Comparison of ENCODE assay signal across 8 cellular contexts in genomic region chr11:13278620-13279486, GRCh38. TPM values are rescaled to one million over a fixed set of nuclear protein-coding genes. Genes with fewer than 3 reads are reported as not detected.
A peak's percentile ranks its signal among the peaks of the same experiment; 100 is the strongest.
DNase-seq lines count a peak whose midpoint lies in the region; ATAC-seq and TF ChIP-seq lines count a peak whose summit lies in the region.

No MANE protein-coding gene starts in this region.

- H3K27me3 Mint-ChIP-seq in MCF 10A (ENCODE audit: insufficient read depth, unreplicated experiment), result no peaks in the 10 kb centered on the region

- TF ChIP-seq POLR2A in lower leg skin (IDR thresholded peaks at IDR 0.05) (no peak), tibial nerve (IDR thresholded peaks at IDR 0.05) (no peak)

- DNase-seq in Daoy (ENCODE audit: low read depth) (peak; percentile 12), MCF 10A (ENCODE audit: unreplicated experiment) (peak; percentile 23), lower leg skin (ENCODE audit: low spot score in 2 of 2) (no peak), tibial nerve (ENCODE audit: low spot score in 2 of 2) (no peak), GM13977 (ENCODE audit: low spot score) (no peak), ACHN (no peak)
- no peak for DNase-seq in central memory CD4-positive, alpha-beta T cell

- no peak for TF ChIP-seq CTCF in MCF 10A (IDR thresholded peaks at IDR 0.05; ENCODE audit: unreplicated experiment)
- TF ChIP-seq CTCF in lower leg skin (IDR thresholded peaks at IDR 0.05), result no peak
- no peak for TF ChIP-seq CTCF in tibial nerve (IDR thresholded peaks at IDR 0.05)
- TF ChIP-seq CTCF in GM13977 (IDR thresholded peaks at IDR 0.05; ENCODE audit: extremely low read depth, insufficient read depth, missing control alignments), result no peak

- H3K27me3 ChIP-seq in tibial nerve, result no peaks in the 10 kb centered on the region

- POLR2A ChIA-PET in MCF 10A (lab: Yijun Ruan, JAX), result interaction anchor here (0.6 to 4.5 kb wide), 22 partner anchors 10 to 162 kb away, joined by 3 to 134 read pairs (median 6); no protein-coding TSS in a partner anchor

- H3K4me3 Mint-ChIP-seq in MCF 10A (ENCODE audit: unreplicated experiment), result peak overlapping the region; percentile 91

- H3K4me3 ChIP-seq in lower leg skin (ENCODE audit: low read depth, poor library complexity, severe bottlenecking) (peak overlapping the region; percentile 99), tibial nerve (peak overlapping the region; percentile 77 to 99 (median 92))

- peaks cover 45% of the 10 kb centered on the region for H3K4me1 Mint-ChIP-seq in MCF 10A (ENCODE audit: insufficient read depth, unreplicated experiment)

- H3K36me3 Mint-ChIP-seq in MCF 10A (ENCODE audit: insufficient read depth, unreplicated experiment), result no peaks in the 10 kb centered on the region

- H3K9me3 ChIP-seq in tibial nerve, result no peaks in the 10 kb centered on the region

- in situ Hi-C loops in GM13977 (cut with MboI; ENCODE audit: low pct_unique_long_range_greater_than_20kb, low sequenced_read_pairs, unreplicated experiment), result no loop called here
- in situ Hi-C loops in ACHN (cut with HindIII; ENCODE audit: low pct_ligation_motif_present, low pct_unique_long_range_greater_than_20kb, low sequenced_read_pairs), result no loop called here

- intact Hi-C loops in MCF 10A (cut with micrococcal nuclease), result loop anchor here (2.0 kb wide), 1 partner anchor 56 kb away; no protein-coding TSS in a partner anchor
- intact Hi-C loops in lower leg skin (cut with DNase I; ENCODE audit: low total_unique reads), result no loop called here

- H3K9me3 Mint-ChIP-seq in MCF 10A (ENCODE audit: unreplicated experiment), result no peaks in the 10 kb centered on the region

- no peak for TF ChIP-seq EP300 in tibial nerve (IDR thresholded peaks at IDR 0.05)

- H3K4me1 ChIP-seq in tibial nerve, result peaks cover 0 to 29% (median 10%) of the 10 kb centered on the region in 4 donors

- H3K27ac ChIP-seq in tibial nerve, result peak overlapping the region in 3 of 4 donors; percentile 91 to 94 (median 93)

- BruUV-seq in MCF 10A (replicated peaks; lab: Mats Ljungman, UMichigan), result TSS peak; percentile 38

- 4 to 6% methylated on average over 40 to 51 of the region's 61 CpGs for WGBS in lower leg skin, 2 donors
- WGBS in tibial nerve, 2 donors, result 10% methylated on average over 52 to 57 of the region's 61 CpGs

- CTCF ChIA-PET in MCF 10A (lab: Yijun Ruan, JAX), result interaction anchor here (0.6 to 3.2 kb wide), 13 partner anchors 15 to 315 kb away, joined by 3 to 31 read pairs (median 5); no protein-coding TSS in a partner anchor

- ATAC-seq in HG03378 (IDR thresholded peaks at IDR 0.05; ENCODE audit: unreplicated experiment), result peak; percentile 3

- H3K27ac Mint-ChIP-seq in MCF 10A (ENCODE audit: low read depth, unreplicated experiment), result peak overlapping the region; percentile 82

- H3K36me3 ChIP-seq in tibial nerve, result no peaks in the 10 kb centered on the region

RNA-seq across cellular contexts. Expression of gene BMAL1, which starts 1.3 kb away (rescaled TPM):
- total RNA-seq in Daoy (2014; rRNA removed; shearing (Covaris generic)), result 20.1 and 29.8 TPM in 2 replicates
- total RNA-seq in MCF 10A (2022) (71.6 and 88.4 TPM in 2 replicates), lower leg skin (100 to 1,000 TPM in 1 of 4 donors, 10 to 100 TPM in 3; 34.8 to 132 (median 61.5) TPM), tibial nerve (10 to 100 TPM; 34.5 to 61.2 (median 58.0) TPM)

Comparison
In these comparisons a context has a peak if more than half of its experiments do, and no peak if none do; other contexts are left out.
1. DNase-seq: peak in Daoy (single experiment) and MCF 10A (single experiment); none in lower leg skin (0 of 2), tibial nerve (0 of 2), GM13977 (single experiment), ACHN (single experiment) and central memory CD4-positive, alpha-beta T cell (single experiment).